ENCODE assay signal across 1 cellular context in the genomic region with DNA sequence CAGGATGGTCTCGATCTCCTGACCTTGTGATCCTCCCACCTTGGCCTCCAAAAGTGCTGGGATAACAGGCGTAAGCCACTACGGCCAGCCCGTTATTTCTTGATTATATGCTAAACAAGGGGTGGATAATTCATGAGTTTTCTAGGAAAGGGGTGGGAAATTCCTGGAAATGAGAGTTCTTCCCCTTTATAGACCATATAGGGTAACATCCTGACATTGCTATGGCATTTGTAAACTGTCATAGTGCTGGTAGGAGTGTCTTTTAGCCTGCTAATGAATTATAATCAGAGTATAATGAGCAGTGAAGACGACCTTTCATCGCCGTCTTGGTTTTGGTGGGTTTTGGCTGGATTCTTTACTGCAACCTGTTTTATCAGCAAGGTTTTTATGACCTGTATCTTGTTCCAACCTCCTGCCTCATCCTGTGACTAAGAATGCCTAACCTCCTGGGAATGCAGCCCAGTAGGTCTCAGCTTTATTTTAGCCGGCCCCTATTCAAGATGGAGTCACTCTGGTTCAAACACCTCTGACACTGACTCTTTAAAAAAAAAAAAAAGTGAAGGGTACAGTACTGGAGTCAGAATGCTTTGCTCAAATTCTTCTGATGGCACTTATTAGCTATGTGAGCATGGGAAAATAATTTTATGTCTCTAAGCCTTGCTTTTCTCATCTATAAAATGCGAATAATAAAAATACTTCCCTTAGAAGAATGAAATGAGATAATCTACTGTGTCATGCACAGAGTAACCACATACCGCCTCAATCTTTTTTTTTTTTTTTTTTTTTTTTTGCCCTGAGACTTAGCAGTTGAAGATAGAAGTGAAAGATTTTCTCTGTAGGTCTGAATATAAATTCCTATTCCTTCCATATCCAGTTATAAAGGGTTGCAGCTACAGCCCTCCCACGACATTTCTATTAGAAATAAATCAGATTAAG.
TF ChIP-seq lines count a peak whose summit lies in the region.

No MANE protein-coding gene starts in this region.

TF ChIP-seq in K562, 482 proteins besides CTCF, POLR2A, EP300 and RAD21 (continued from another document and continues in another):
- peak; percentile 98 for TF ChIP-seq ZNF668 (CRISPR knock-in tag; IDR thresholded peaks at IDR 0.05)
- TF ChIP-seq ZNF57 (CRISPR knock-in tag; IDR thresholded peaks at IDR 0.05): peak; percentile 80; the same call in 1 of the 2 replicates
- no peak for TF ChIP-seq E2F4 (CRISPR knock-in tag; IDR thresholded peaks at IDR 0.05; ENCODE audit: low read depth)
- no peak for TF ChIP-seq ZNF274 (IDR thresholded peaks at IDR 0.05; ENCODE audit: borderline replicate concordance, low read depth, low read length)
- peak; percentile 97 for TF ChIP-seq ZNF449 (CRISPR knock-in tag; IDR thresholded peaks at IDR 0.05)
- no peak for TF ChIP-seq ZNF224 (CRISPR knock-in tag; IDR thresholded peaks at IDR 0.05)
- TF ChIP-seq ZBTB2 (IDR thresholded peaks at IDR 0.05): no peak
- no peak for TF ChIP-seq FOXA1 (IDR thresholded peaks at IDR 0.05; ENCODE audit: borderline replicate concordance)
- no peak for TF ChIP-seq CBX5 (IDR thresholded peaks at IDR 0.05; ENCODE audit: borderline replicate concordance, low read depth)
- TF ChIP-seq, protein P1, sequence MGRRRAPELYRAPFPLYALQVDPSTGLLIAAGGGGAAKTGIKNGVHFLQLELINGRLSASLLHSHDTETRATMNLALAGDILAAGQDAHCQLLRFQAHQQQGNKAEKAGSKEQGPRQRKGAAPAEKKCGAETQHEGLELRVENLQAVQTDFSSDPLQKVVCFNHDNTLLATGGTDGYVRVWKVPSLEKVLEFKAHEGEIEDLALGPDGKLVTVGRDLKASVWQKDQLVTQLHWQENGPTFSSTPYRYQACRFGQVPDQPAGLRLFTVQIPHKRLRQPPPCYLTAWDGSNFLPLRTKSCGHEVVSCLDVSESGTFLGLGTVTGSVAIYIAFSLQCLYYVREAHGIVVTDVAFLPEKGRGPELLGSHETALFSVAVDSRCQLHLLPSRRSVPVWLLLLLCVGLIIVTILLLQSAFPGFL (CRISPR knock-in tag; IDR thresholded peaks at IDR 0.05): no peak
- TF ChIP-seq, protein P2, sequence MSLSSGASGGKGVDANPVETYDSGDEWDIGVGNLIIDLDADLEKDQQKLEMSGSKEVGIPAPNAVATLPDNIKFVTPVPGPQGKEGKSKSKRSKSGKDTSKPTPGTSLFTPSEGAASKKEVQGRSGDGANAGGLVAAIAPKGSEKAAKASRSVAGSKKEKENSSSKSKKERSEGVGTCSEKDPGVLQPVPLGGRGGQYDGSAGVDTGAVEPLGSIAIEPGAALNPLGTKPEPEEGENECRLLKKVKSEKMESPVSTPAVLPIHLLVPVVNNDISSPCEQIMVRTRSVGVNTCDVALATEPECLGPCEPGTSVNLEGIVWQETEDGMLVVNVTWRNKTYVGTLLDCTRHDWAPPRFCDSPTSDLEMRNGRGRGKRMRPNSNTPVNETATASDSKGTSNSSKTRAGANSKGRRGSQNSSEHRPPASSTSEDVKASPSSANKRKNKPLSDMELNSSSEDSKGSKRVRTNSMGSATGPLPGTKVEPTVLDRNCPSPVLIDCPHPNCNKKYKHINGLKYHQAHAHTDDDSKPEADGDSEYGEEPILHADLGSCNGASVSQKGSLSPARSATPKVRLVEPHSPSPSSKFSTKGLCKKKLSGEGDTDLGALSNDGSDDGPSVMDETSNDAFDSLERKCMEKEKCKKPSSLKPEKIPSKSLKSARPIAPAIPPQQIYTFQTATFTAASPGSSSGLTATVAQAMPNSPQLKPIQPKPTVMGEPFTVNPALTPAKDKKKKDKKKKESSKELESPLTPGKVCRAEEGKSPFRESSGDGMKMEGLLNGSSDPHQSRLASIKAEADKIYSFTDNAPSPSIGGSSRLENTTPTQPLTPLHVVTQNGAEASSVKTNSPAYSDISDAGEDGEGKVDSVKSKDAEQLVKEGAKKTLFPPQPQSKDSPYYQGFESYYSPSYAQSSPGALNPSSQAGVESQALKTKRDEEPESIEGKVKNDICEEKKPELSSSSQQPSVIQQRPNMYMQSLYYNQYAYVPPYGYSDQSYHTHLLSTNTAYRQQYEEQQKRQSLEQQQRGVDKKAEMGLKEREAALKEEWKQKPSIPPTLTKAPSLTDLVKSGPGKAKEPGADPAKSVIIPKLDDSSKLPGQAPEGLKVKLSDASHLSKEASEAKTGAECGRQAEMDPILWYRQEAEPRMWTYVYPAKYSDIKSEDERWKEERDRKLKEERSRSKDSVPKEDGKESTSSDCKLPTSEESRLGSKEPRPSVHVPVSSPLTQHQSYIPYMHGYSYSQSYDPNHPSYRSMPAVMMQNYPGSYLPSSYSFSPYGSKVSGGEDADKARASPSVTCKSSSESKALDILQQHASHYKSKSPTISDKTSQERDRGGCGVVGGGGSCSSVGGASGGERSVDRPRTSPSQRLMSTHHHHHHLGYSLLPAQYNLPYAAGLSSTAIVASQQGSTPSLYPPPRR (CRISPR knock-in tag; IDR thresholded peaks at IDR 0.05; ENCODE audit: borderline replicate concordance): no peak
- peak; percentile 92; the same call in 1 of the 2 replicates for TF ChIP-seq HOXB6 (CRISPR knock-in tag; IDR thresholded peaks at IDR 0.05; ENCODE audit: borderline replicate concordance)
- TF ChIP-seq DIDO1 (tag; IDR thresholded peaks at IDR 0.05; ENCODE audit: low read depth): peak; percentile 95
- no peak for TF ChIP-seq RBFOX2 (IDR thresholded peaks at IDR 0.05; ENCODE audit: low read depth, low read length)
- no peak for TF ChIP-seq WHSC1 (IDR thresholded peaks at IDR 0.05; ENCODE audit: low read length)
- no peak for TF ChIP-seq CHD4 (IDR thresholded peaks at IDR 0.05; ENCODE audit: insufficient read depth, insufficient replicate concordance, low read depth, low read length, poor library complexity, severe bottlenecking)
- TF ChIP-seq EWSR1 (IDR thresholded peaks at IDR 0.05; ENCODE audit: borderline replicate concordance, low read depth, partially characterized antibody): no peak
- no peak for TF ChIP-seq TRIM24 (IDR thresholded peaks at IDR 0.05)
- peak; percentile 96 for TF ChIP-seq E2F3 (CRISPR knock-in tag; IDR thresholded peaks at IDR 0.05)
- TF ChIP-seq ZNF408 (CRISPR knock-in tag; IDR thresholded peaks at IDR 0.05; ENCODE audit: low read depth): no peak
- peak; percentile 95 for TF ChIP-seq TAF7 (tag; IDR thresholded peaks at IDR 0.05)
- TF ChIP-seq, protein P3, sequence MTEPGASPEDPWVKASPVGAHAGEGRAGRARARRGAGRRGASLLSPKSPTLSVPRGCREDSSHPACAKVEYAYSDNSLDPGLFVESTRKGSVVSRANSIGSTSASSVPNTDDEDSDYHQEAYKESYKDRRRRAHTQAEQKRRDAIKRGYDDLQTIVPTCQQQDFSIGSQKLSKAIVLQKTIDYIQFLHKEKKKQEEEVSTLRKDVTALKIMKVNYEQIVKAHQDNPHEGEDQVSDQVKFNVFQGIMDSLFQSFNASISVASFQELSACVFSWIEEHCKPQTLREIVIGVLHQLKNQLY (CRISPR knock-in tag; conservative IDR thresholded peaks at IDR 0.05): no peak
- TF ChIP-seq TCFL5 (CRISPR knock-in tag; conservative IDR thresholded peaks at IDR 0.05): peak; percentile 92
- no peak for TF ChIP-seq HDAC6 (IDR thresholded peaks at IDR 0.05; ENCODE audit: low read depth, low read length)
- TF ChIP-seq, protein P4, sequence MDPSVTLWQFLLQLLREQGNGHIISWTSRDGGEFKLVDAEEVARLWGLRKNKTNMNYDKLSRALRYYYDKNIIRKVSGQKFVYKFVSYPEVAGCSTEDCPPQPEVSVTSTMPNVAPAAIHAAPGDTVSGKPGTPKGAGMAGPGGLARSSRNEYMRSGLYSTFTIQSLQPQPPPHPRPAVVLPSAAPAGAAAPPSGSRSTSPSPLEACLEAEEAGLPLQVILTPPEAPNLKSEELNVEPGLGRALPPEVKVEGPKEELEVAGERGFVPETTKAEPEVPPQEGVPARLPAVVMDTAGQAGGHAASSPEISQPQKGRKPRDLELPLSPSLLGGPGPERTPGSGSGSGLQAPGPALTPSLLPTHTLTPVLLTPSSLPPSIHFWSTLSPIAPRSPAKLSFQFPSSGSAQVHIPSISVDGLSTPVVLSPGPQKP (CRISPR knock-in tag; IDR thresholded peaks at IDR 0.05): no peak
- peak; percentile 84 for TF ChIP-seq ZNF75A (CRISPR knock-in tag; IDR thresholded peaks at IDR 0.05)
- TF ChIP-seq IRF2 (CRISPR knock-in tag; IDR thresholded peaks at IDR 0.05): no peak
- TF ChIP-seq RAD51 (IDR thresholded peaks at IDR 0.05; ENCODE audit: borderline replicate concordance, low read depth): no peak
- TF ChIP-seq ZNF146 (CRISPR knock-in tag; IDR thresholded peaks at IDR 0.05; ENCODE audit: unreplicated experiment): no peak
- TF ChIP-seq ZBTB7A (IDR thresholded peaks at IDR 0.05; ENCODE audit: borderline replicate concordance, control insufficient read depth, low read depth, low read length): no peak
- no peak for TF ChIP-seq ZC3H8 (IDR thresholded peaks at IDR 0.05)
- peak; percentile 24; the same call in 1 of the 2 replicates for TF ChIP-seq CBFA2T3 (IDR thresholded peaks at IDR 0.05)
- 0 out of 2 replicates have a peak, but pooled peaks have one; percentile 46 for TF ChIP-seq KDM2B (CRISPR knock-in tag; IDR thresholded peaks at IDR 0.05)
- peak; percentile 86; the same call in 1 of the 2 replicates for TF ChIP-seq PPARD (CRISPR knock-in tag; IDR thresholded peaks at IDR 0.05)
- no peak for TF ChIP-seq MXI1 (IDR thresholded peaks at IDR 0.05; ENCODE audit: low read depth, low read length)
- peak; percentile 89 for TF ChIP-seq ZFP1 (CRISPR knock-in tag; IDR thresholded peaks at IDR 0.05)
- no peak for TF ChIP-seq MCM5 (IDR thresholded peaks at IDR 0.05; ENCODE audit: low read depth)
- peak; percentile 93 for TF ChIP-seq FOXO4 (CRISPR knock-in tag; IDR thresholded peaks at IDR 0.05)
- no peak for TF ChIP-seq TBP (optimal IDR thresholded peaks at IDR 0.05; ENCODE audit: low read depth, low read length)
- TF ChIP-seq FOS (IDR thresholded peaks at IDR 0.05; ENCODE audit: extremely low read depth, insufficient read length): no peak
- TF ChIP-seq, protein P5, sequence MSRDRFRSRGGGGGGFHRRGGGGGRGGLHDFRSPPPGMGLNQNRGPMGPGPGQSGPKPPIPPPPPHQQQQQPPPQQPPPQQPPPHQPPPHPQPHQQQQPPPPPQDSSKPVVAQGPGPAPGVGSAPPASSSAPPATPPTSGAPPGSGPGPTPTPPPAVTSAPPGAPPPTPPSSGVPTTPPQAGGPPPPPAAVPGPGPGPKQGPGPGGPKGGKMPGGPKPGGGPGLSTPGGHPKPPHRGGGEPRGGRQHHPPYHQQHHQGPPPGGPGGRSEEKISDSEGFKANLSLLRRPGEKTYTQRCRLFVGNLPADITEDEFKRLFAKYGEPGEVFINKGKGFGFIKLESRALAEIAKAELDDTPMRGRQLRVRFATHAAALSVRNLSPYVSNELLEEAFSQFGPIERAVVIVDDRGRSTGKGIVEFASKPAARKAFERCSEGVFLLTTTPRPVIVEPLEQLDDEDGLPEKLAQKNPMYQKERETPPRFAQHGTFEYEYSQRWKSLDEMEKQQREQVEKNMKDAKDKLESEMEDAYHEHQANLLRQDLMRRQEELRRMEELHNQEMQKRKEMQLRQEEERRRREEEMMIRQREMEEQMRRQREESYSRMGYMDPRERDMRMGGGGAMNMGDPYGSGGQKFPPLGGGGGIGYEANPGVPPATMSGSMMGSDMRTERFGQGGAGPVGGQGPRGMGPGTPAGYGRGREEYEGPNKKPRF (IDR thresholded peaks at IDR 0.05; ENCODE audit: low read depth, low read length): no peak
- no peak for TF ChIP-seq TSC22D4 (tag; IDR thresholded peaks at IDR 0.05)
- TF ChIP-seq POU5F1 (IDR thresholded peaks at IDR 0.05; ENCODE audit: borderline replicate concordance, low read depth, low read length, partially characterized antibody): no peak
- no peak for TF ChIP-seq MEF2A (IDR thresholded peaks at IDR 0.05; ENCODE audit: control insufficient read depth, low read depth, low read length)
- peak; percentile 70; the same call in 1 of the 2 replicates for TF ChIP-seq ZNF324 (CRISPR knock-in tag; IDR thresholded peaks at IDR 0.05)
- no peak for TF ChIP-seq HDGF (IDR thresholded peaks at IDR 0.05)
- no peak for TF ChIP-seq SNRNP70 (optimal IDR thresholded peaks at IDR 0.05; ENCODE audit: low read depth, low read length)
- TF ChIP-seq ASH1L (IDR thresholded peaks at IDR 0.05; ENCODE audit: borderline replicate concordance, low read depth, partially characterized antibody): no peak
- no peak for TF ChIP-seq NR2C1 (IDR thresholded peaks at IDR 0.05)
- TF ChIP-seq NR2C1 (tag; IDR thresholded peaks at IDR 0.05): peak; percentile 97
